In the genomic region with DNA sequence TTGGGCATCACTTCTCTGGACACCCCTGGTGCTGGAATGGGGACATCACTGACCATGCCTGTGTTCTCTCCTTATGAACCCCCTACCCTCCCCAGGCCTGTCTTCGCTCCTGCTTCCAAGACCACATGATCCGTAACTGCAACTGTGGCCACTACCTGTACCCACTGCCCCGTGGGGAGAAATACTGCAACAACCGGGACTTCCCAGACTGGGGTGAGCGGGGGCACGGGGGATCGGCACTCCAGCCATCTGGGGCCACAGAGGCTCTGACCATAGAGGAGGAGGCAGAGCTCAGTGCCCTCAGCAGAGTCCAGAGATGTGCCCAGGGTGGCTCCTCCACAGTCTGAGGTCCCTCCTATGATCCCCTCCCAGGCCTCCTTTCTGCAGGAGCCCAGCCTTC, we compare ENCODE assay signal across 19 cellular contexts.
"Had no signal": no experiment of that assay in that cellular context is flagged by ENCODE, and none has a peak within 500 bp of the region (broad histone marks: within the 10 kb centered on the region; RNA-seq: fewer than 3 reads in every experiment).

No MANE protein-coding gene starts in this region.

- H3K27ac ChIP-seq: Peyer's patch, SJCRH30 had no signal

- ATAC-seq: Right ventricle myocardium inferior had no signal

- DNase-seq: IMR-90, Karpas-422, KG1, MG63, NCI-H1092 treated with DMSO at 0.1 percent for 48 hours, NCI-H1436, NCI-H187, NCI-H2029, NCI-H2081 treated with DMSO at 0.1 percent for 48 hours, NCI-H2171, NCI-H226, NCI-H446, NCI-H510A, NCI-H524 treated with DMSO at 0.1 percent for 48 hours, NCI-H774, Peyer's patch, SHP77 treated with DMSO at 0.1 percent for 48 hours, SJCRH30 had no signal

- H3K4me1 ChIP-seq: Peyer's patch, SJCRH30 had no signal

- H3K4me3 ChIP-seq: MG63, Peyer's patch, SJCRH30 had no signal

- H3K9me3 ChIP-seq: MG63, Peyer's patch, SJCRH30 had no signal

- H3K27me3 ChIP-seq: MG63, Peyer's patch, SJCRH30 had no signal

- H3K36me3 ChIP-seq: MG63, Peyer's patch, SJCRH30 had no signal
